Comparison of ENCODE assay signal across 4 cellular contexts in the genomic region with DNA sequence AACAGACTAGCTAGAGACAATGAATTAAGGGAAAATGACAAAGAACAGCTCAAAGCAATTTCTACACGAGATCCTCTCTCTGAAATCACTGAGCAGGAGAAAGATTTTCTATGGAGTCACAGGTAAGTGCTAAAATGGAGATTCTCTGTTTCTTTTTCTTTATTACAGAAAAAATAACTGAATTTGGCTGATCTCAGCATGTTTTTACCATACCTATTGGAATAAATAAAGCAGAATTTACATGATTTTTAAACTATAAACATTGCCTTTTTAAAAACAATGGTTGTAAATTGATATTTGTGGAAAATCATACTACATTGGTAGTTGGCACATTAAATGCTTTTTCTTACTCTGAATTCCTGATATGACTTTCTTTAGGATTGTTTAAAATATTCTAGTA.
TF ChIP-seq lines count a peak whose summit lies in the region.

No MANE protein-coding gene starts in this region.

TF ChIP-seq in A549, 52 proteins besides CTCF, POLR2A, EP300 and RAD21:
- peak; percentile 38 for TF ChIP-seq MAFK (IDR thresholded peaks at IDR 0.05; ENCODE audit: partially characterized antibody)

TF ChIP-seq in IMR-90, 13 proteins besides CTCF, POLR2A, EP300 and RAD21:
- TF ChIP-seq MAFK (IDR thresholded peaks at IDR 0.05; ENCODE audit: low read depth, low read length): peak; percentile 31; the same call in 1 of the 2 replicates

TF ChIP-seq in K562, 482 proteins besides CTCF, POLR2A, EP300 and RAD21:
- TF ChIP-seq MAFK (IDR thresholded peaks at IDR 0.05; ENCODE audit: low read length) (peak; percentile 6; the same call in 1 of the 2 replicates), ZNF316 (IDR thresholded peaks at IDR 0.05) (peak; percentile 57)

TF ChIP-seq in HepG2, 621 proteins besides CTCF, POLR2A, EP300 and RAD21:
- TF ChIP-seq MAFK (conservative IDR thresholded peaks at IDR 0.05 in 1 of 2, IDR thresholded peaks at IDR 0.05 in 1 of 2; ENCODE audit: low read length in 2 of 2): peak; percentile 22 to 54; a peak in 2 of 4 replicates
- TF ChIP-seq MAFF (IDR thresholded peaks at IDR 0.05; ENCODE audit: low read depth, low read length): peak; percentile 7; the same call in 1 of the 2 replicates
